13 cellular contexts compared by ENCODE assay signal in genomic region chr17:14469971-14470370, GRCh38.
"Had no signal": no experiment of that assay in that cellular context is flagged by ENCODE, and none has a peak within 500 bp of the region (broad histone marks: within the 10 kb centered on the region; RNA-seq: fewer than 3 reads in every experiment).

No MANE protein-coding gene starts in this region.

- H3K4me3 ChIP-seq: lung, right atrium auricular region, smooth muscle cell had no signal

- H3K4me1 ChIP-seq: foreskin keratinocyte, right atrium auricular region had no signal

- DNase-seq: foreskin keratinocyte; left colon; left ventricle myocardium superior; mesendoderm; naive thymus-derived CD4-positive, alpha-beta T cell; posterior cingulate gyrus; stimulated activated CD4-positive, alpha-beta T cell treated with anti-CD3 and anti-CD28 coated beads, Interleukin-2, amount 100 ng/mL, for 48 hours; stimulated activated naive CD4-positive, alpha-beta T cell treated with Interleukin-2 at 50 U/mL for 16 hours; trophoblast cell had no signal

- H3K9me3 ChIP-seq: right atrium auricular region had no signal

- H3K4me3 Mint-ChIP-seq: dendritic cell treated with granulocyte-macrophage colony-stimulating factor and Interleukin-4, amounts not matched to agents 40 ng/mL and 50 ng/mL, for 4 days; naive thymus-derived CD4-positive, alpha-beta T cell had no signal

- H3K27ac ChIP-seq: foreskin keratinocyte, right atrium auricular region had no signal

- H3K36me3 ChIP-seq: right atrium auricular region had no signal

- H3K27me3 ChIP-seq: foreskin keratinocyte, right atrium auricular region had no signal

- ATAC-seq: foreskin keratinocyte; left colon; left ventricle myocardium superior; naive thymus-derived CD4-positive, alpha-beta T cell had no signal

- H3K27me3 Mint-ChIP-seq: dendritic cell treated with granulocyte-macrophage colony-stimulating factor and Interleukin-4, amounts not matched to agents 40 ng/mL and 50 ng/mL, for 4 days had no signal

- H3K27ac Mint-ChIP-seq: dendritic cell treated with granulocyte-macrophage colony-stimulating factor and Interleukin-4, amounts not matched to agents 40 ng/mL and 50 ng/mL, for 4 days had no signal

- H3K4me2 ChIP-seq: smooth muscle cell had no signal
